ENCODE assay signal across 21 cellular contexts in genomic region chr15:35583863-35584528, GRCh38. TPM values are rescaled to one million over a fixed set of nuclear protein-coding genes. Genes with fewer than 3 reads are reported as not detected.
DNase-seq lines count a peak whose midpoint lies in the region; ATAC-seq and TF ChIP-seq lines count a peak whose summit lies in the region.
"Had no signal": no experiment of that assay in that cellular context is flagged by ENCODE, and none has a peak within 500 bp of the region (broad histone marks: within the 10 kb centered on the region; RNA-seq: fewer than 3 reads in every experiment).

No MANE protein-coding gene starts in this region.

- 38% methylated on average over 1 of the region's 1 CpG for WGBS in esophagus muscularis mucosa
- WGBS in upper lobe of left lung, 2 donors, result 65 to 74% methylated on average over 1 of the region's 1 CpG
- 62 to 65% methylated on average over 1 of the region's 1 CpG for WGBS in thyroid gland, 2 donors

- no peaks in the 10 kb centered on the region for H3K36me3 ChIP-seq in esophagus muscularis mucosa
- no peaks in the 10 kb centered on the region for H3K36me3 ChIP-seq in left ventricle myocardium inferior
- no peaks in the 10 kb centered on the region for H3K36me3 ChIP-seq in upper lobe of left lung
- no peaks in the 10 kb centered on the region for H3K36me3 ChIP-seq in brain microvascular endothelial cell (replicated peaks)
- no peaks in the 10 kb centered on the region for H3K36me3 ChIP-seq in thyroid gland
- H3K36me3 ChIP-seq: uterus had no signal

- ATAC-seq in upper lobe of left lung (ENCODE audit: low FRiP score in 2 of 2), result no peak
- no peak for ATAC-seq in HG02571 (IDR thresholded peaks at IDR 0.05; ENCODE audit: unreplicated experiment)

- TF ChIP-seq POLR2A in esophagus muscularis mucosa (IDR thresholded peaks at IDR 0.05; ENCODE audit: low read depth), result no peak
- TF ChIP-seq POLR2A in upper lobe of left lung (IDR thresholded peaks at IDR 0.05), result no peak
- TF ChIP-seq POLR2A in thyroid gland (IDR thresholded peaks at IDR 0.05), result no peak

- peak; percentile 42 for DNase-seq in GM04503 (ENCODE audit: low read depth)
- no peak for DNase-seq in esophagus muscularis mucosa (ENCODE audit: extremely low spot score)
- DNase-seq in left ventricle myocardium inferior, result no peak
- peak; percentile 7 for DNase-seq in renal cortical epithelial cell (ENCODE audit: low read depth)
- DNase-seq in upper lobe of left lung, result no peak
- no peak for DNase-seq in brain microvascular endothelial cell
- DNase-seq in thyroid gland, result no peak
- DNase-seq: ACHN; activated CD8-positive, alpha-beta memory T cell treated with anti-CD3 and anti-CD28 coated beads for 24 hours; activated naive CD4-positive, alpha-beta T cell treated with anti-CD3 and anti-CD28 coated beads, Interleukin-2, amount 10 ng/mL, durations not matched to agents 7 days and 5 days; activated T-cell treated with anti-CD3 and anti-CD28 coated beads, Interleukin-2, amount 50 U/mL, for 48 hours; GOT3; kidney glomerular epithelial cell; MM.1S; NCI-H1694; NCI-H774; small intestine; stimulated activated CD4-positive, alpha-beta T cell treated with anti-CD3 and anti-CD28 coated beads, Interleukin-4, amount 100 ng/mL, for 1 hour had no signal

- H3K9me3 ChIP-seq in esophagus muscularis mucosa, result no peaks in the 10 kb centered on the region
- no peaks in the 10 kb centered on the region for H3K9me3 ChIP-seq in left ventricle myocardium inferior (replicated peaks)
- no peaks in the 10 kb centered on the region for H3K9me3 ChIP-seq in upper lobe of left lung
- H3K9me3 ChIP-seq in thyroid gland, result no peaks in the 10 kb centered on the region
- H3K9me3 ChIP-seq: uterus had no signal

- in situ Hi-C loops in brain microvascular endothelial cell (cut with HindIII; ENCODE audit: low pct_ligation_motif_present, low sequenced_read_pairs), result no loop called here

- TF ChIP-seq EP300 in esophagus muscularis mucosa (IDR thresholded peaks at IDR 0.05) (no peak), upper lobe of left lung (IDR thresholded peaks at IDR 0.05) (no peak)

- intact Hi-C loops in esophagus muscularis mucosa (cut with DNase I) (no loop called here), left ventricle myocardium inferior (cut with micrococcal nuclease) (no loop called here), thyroid gland (cut with DNase I) (no loop called here)

- no peak for TF ChIP-seq CTCF in esophagus muscularis mucosa (IDR thresholded peaks at IDR 0.05)
- no peak for TF ChIP-seq CTCF in left ventricle myocardium inferior (IDR thresholded peaks at IDR 0.05; ENCODE audit: borderline replicate concordance)
- no peak for TF ChIP-seq CTCF in upper lobe of left lung (IDR thresholded peaks at IDR 0.05)
- TF ChIP-seq CTCF in brain microvascular endothelial cell (IDR thresholded peaks at IDR 0.05; ENCODE audit: low read depth, low read length, missing control alignments), result no peak
- no peak for TF ChIP-seq CTCF in thyroid gland (IDR thresholded peaks at IDR 0.05)

- H3K4me1 ChIP-seq in esophagus muscularis mucosa (peaks cover 16 to 48% (median 29%) of the 10 kb centered on the region in 4 donors), left ventricle myocardium inferior (peaks cover 47% of the 10 kb centered on the region), upper lobe of left lung (peaks cover 0 to 2% (median 0%) of the 10 kb centered on the region in 4 donors), thyroid gland (peaks cover 0 to 5% of the 10 kb centered on the region in 2 donors)
- H3K4me1 ChIP-seq: uterus had no signal

- H3K27me3 ChIP-seq in esophagus muscularis mucosa, result no peaks in the 10 kb centered on the region
- no peaks in the 10 kb centered on the region for H3K27me3 ChIP-seq in left ventricle myocardium inferior (ENCODE audit: low read depth)
- H3K27me3 ChIP-seq in upper lobe of left lung, result no peaks in the 10 kb centered on the region
- H3K27me3 ChIP-seq in brain microvascular endothelial cell (replicated peaks), result no peaks in the 10 kb centered on the region
- no peaks in the 10 kb centered on the region for H3K27me3 ChIP-seq in thyroid gland
- H3K27me3 ChIP-seq: uterus had no signal

- H3K27ac ChIP-seq in esophagus muscularis mucosa (replicated peaks in 1 of 4) (peak overlapping the region; percentile 52 to 74 (median 66)), left ventricle myocardium inferior (replicated peaks) (peak overlapping the region; percentile 81), upper lobe of left lung (no peak overlapping the region), brain microvascular endothelial cell (no peak overlapping the region), thyroid gland (no peak overlapping the region)

- H3K4me3 ChIP-seq in esophagus muscularis mucosa, result no peak overlapping the region
- H3K4me3 ChIP-seq in left ventricle myocardium inferior, result no peak overlapping the region
- H3K4me3 ChIP-seq in upper lobe of left lung, result no peak overlapping the region
- H3K4me3 ChIP-seq in brain microvascular endothelial cell (ENCODE audit: low read depth, low read length), result no peak overlapping the region
- no peak overlapping the region for H3K4me3 ChIP-seq in thyroid gland (replicated peaks in 1 of 3)
- H3K4me3 ChIP-seq: coronary artery, uterus had no signal

RNA-seq across cellular contexts. Expression of gene DPH6, which starts 38.0 kb away (rescaled TPM):
- total RNA-seq in esophagus muscularis mucosa (10 to 100 TPM in 1 of 4 donors, 1 to 10 TPM in 3; 7.7 to 12.9 (median 8.5) TPM), left ventricle myocardium inferior (13.9 TPM), renal cortical epithelial cell (6.6 and 13.6 TPM in 2 replicates), upper lobe of left lung (10 to 100 TPM in 4 of 6 donors, 1 to 10 TPM in 2; 6.3 to 48.2 (median 14.6) TPM), thyroid gland (10 to 100 TPM; 30.6 to 49.0 (median 36.8) TPM)

Comparison
In these comparisons a context has a peak if more than half of its experiments do, and no peak if none do; other contexts are left out.
1. DNase-seq: peak in GM04503 (single experiment) and renal cortical epithelial cell (single experiment); none in esophagus muscularis mucosa (single experiment), left ventricle myocardium inferior (single experiment), upper lobe of left lung (0 of 2), brain microvascular endothelial cell (single experiment) and thyroid gland (0 of 2).
2. H3K27ac ChIP-seq: peak in esophagus muscularis mucosa (4 of 4) and left ventricle myocardium inferior (single experiment); none in upper lobe of left lung (0 of 4), brain microvascular endothelial cell (single experiment) and thyroid gland (0 of 3).